In the genomic region with DNA sequence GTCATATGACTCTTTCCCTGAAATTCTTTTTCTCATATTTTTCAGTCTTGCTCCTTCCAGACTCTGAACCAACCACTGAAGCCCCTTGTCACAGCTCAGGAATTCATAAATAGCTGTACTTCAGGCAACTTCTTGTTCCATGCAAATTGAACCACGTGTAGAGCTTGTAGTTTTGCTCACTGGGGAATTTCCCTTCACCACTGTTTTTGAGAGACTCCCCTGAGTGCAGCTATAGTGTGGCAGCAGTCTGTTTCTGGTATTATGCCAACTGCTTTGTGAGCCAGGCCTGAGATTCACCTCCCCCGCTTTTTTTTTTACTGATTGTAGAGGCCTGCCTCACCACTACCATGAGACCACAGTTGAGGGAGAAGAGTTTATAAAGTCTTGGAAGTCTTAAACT, we compare ENCODE assay signal across 9 cellular contexts.
DNase-seq lines count a peak whose midpoint lies in the region; ATAC-seq and TF ChIP-seq lines count a peak whose summit lies in the region.
"Had no signal": no experiment of that assay in that cellular context is flagged by ENCODE, and none has a peak within 500 bp of the region (broad histone marks: within the 10 kb centered on the region; RNA-seq: fewer than 3 reads in every experiment).

No MANE protein-coding gene starts in this region.

- H3K36me3 Mint-ChIP-seq in activated CD4-positive, alpha-beta T cell treated with anti-CD3 and anti-CD28 coated beads, Interleukin-2, amount 10 ng/mL, durations not matched to agents 24 days and 14 days (ENCODE audit: low read depth): no peaks in the 10 kb centered on the region

- intact Hi-C loops in activated CD4-positive, alpha-beta T cell treated with anti-CD3 and anti-CD28 coated beads, Interleukin-2, amount 10 ng/mL, durations not matched to agents 24 days and 14 days (cut with micrococcal nuclease): no loop called here
- intact Hi-C loops in tibial artery (cut with DNase I; ENCODE audit: low total_unique reads): no loop called here

- H3K9me3 ChIP-seq in osteoblast (ENCODE audit: low read depth, low read length) (no peaks in the 10 kb centered on the region), tibial artery (no peaks in the 10 kb centered on the region)

- TF ChIP-seq CTCF in cardiac fibroblast (IDR thresholded peaks at IDR 0.05; ENCODE audit: low read depth, low read length) (no peak), osteoblast (IDR thresholded peaks at IDR 0.05; ENCODE audit: extremely low read depth, low read depth, low read length) (no peak), tibial artery (IDR thresholded peaks at IDR 0.05) (no peak)

- no peaks in the 10 kb centered on the region for H3K27me3 Mint-ChIP-seq in activated CD4-positive, alpha-beta T cell treated with anti-CD3 and anti-CD28 coated beads, Interleukin-2, amount 10 ng/mL, durations not matched to agents 24 days and 14 days
- H3K27me3 Mint-ChIP-seq: stimulated activated naive CD8-positive, alpha-beta T cell treated with anti-CD3 and anti-CD28 coated beads, Interleukin-15, Interleukin-2, amounts not matched to agents 100 ng/mL and 50 ng/mL, for 24 hours had no signal

- H3K4me3 ChIP-seq in cardiac fibroblast (replicated peaks in 1 of 2; ENCODE audit: low read depth in 2 of 2, low read length in 2 of 2) (no peak overlapping the region), osteoblast (ENCODE audit: insufficient read depth, low read length) (no peak overlapping the region), tibial artery (no peak overlapping the region)

- H3K27ac ChIP-seq in osteoblast (ENCODE audit: low read depth, low read length) (no peak overlapping the region), tibial artery (no peak overlapping the region)

- H2AFZ ChIP-seq in osteoblast (ENCODE audit: low read length): no peak overlapping the region

- ATAC-seq in GM21367 (IDR thresholded peaks at IDR 0.05; ENCODE audit: unreplicated experiment) (peak; percentile 95), HG03354 (IDR thresholded peaks at IDR 0.05; ENCODE audit: poor library complexity, severe bottlenecking, unreplicated experiment) (peak; percentile 91)

- H3K36me3 ChIP-seq in osteoblast (ENCODE audit: insufficient read depth, low read length) (no peaks in the 10 kb centered on the region), tibial artery (no peaks in the 10 kb centered on the region)

- H3K4me1 ChIP-seq in osteoblast (ENCODE audit: insufficient read depth, low read length) (peaks cover 38% of the 10 kb centered on the region), tibial artery (peaks cover 0 to 23% (median 7%) of the 10 kb centered on the region in 4 donors)

- no peaks in the 10 kb centered on the region for H3K9me3 Mint-ChIP-seq in activated CD4-positive, alpha-beta T cell treated with anti-CD3 and anti-CD28 coated beads, Interleukin-2, amount 10 ng/mL, durations not matched to agents 24 days and 14 days

- H3K27me3 ChIP-seq in osteoblast (ENCODE audit: insufficient read depth, low read length): no peaks in the 10 kb centered on the region
- H3K27me3 ChIP-seq in tibial artery: no peaks in the 10 kb centered on the region

- DNase-seq in GM04503 (ENCODE audit: low read depth) (peak; percentile 72), cardiac fibroblast (ENCODE audit: low read depth in 2 of 2) (peak; percentile 17 to 74), NCI-H526 treated with DMSO at 0.1 percent for 48 hours (lab: John Stamatoyannopoulos, UW) (no peak), osteoblast (ENCODE audit: insufficient read length, low spot score, missing footprints) (no peak), tibial artery (no peak)
- DNase-seq in activated CD4-positive, alpha-beta T cell treated with anti-CD3 and anti-CD28 coated beads, Interleukin-2, amount 10 ng/mL, durations not matched to agents 24 days and 14 days: no peak

- H4K20me1 ChIP-seq in osteoblast (ENCODE audit: insufficient read depth, low read length): no peaks in the 10 kb centered on the region

- H3K4me1 Mint-ChIP-seq in activated CD4-positive, alpha-beta T cell treated with anti-CD3 and anti-CD28 coated beads, Interleukin-2, amount 10 ng/mL, durations not matched to agents 24 days and 14 days: no peaks in the 10 kb centered on the region

- no peak overlapping the region for H3K4me3 Mint-ChIP-seq in activated CD4-positive, alpha-beta T cell treated with anti-CD3 and anti-CD28 coated beads, Interleukin-2, amount 10 ng/mL, durations not matched to agents 24 days and 14 days
- H3K4me3 Mint-ChIP-seq: stimulated activated naive CD8-positive, alpha-beta T cell treated with anti-CD3 and anti-CD28 coated beads, Interleukin-15, Interleukin-2, amounts not matched to agents 100 ng/mL and 50 ng/mL, for 24 hours had no signal

- H3K4me2 ChIP-seq in osteoblast (ENCODE audit: insufficient read depth, low read length): no peak overlapping the region

- H3K27ac Mint-ChIP-seq in activated CD4-positive, alpha-beta T cell treated with anti-CD3 and anti-CD28 coated beads, Interleukin-2, amount 10 ng/mL, durations not matched to agents 24 days and 14 days: no peak overlapping the region
- H3K27ac Mint-ChIP-seq: stimulated activated naive CD8-positive, alpha-beta T cell treated with anti-CD3 and anti-CD28 coated beads, Interleukin-15, Interleukin-2, amounts not matched to agents 100 ng/mL and 50 ng/mL, for 24 hours had no signal

- no peaks in the 10 kb centered on the region for H3K79me2 ChIP-seq in osteoblast (ENCODE audit: insufficient read depth, low read length)

Comparison
In these comparisons a context has a peak if more than half of its experiments do, and no peak if none do; other contexts are left out.
1. DNase-seq: peak in GM04503 (single experiment) and cardiac fibroblast (2 of 2); none in NCI-H526 treated with DMSO at 0.1 percent for 48 hours (single experiment), osteoblast (single experiment), activated CD4-positive, alpha-beta T cell treated with anti-CD3 and anti-CD28 coated beads, Interleukin-2, amount 10 ng/mL, durations not matched to agents 24 days and 14 days (single experiment) and tibial artery (0 of 2).